ENCODE assay signal across 11 cellular contexts in genomic region chr6:167094820-167095637, GRCh38. TPM values are rescaled to one million over a fixed set of nuclear protein-coding genes. Genes with fewer than 3 reads are reported as not detected.
A peak's percentile ranks its signal among the peaks of the same experiment; 100 is the strongest.
DNase-seq lines count a peak whose midpoint lies in the region; ATAC-seq and TF ChIP-seq lines count a peak whose summit lies in the region.
"Had no signal": no experiment of that assay in that cellular context is flagged by ENCODE, and none has a peak within 500 bp of the region (broad histone marks: within the 10 kb centered on the region; RNA-seq: fewer than 3 reads in every experiment).

No MANE protein-coding gene starts in this region.

- peak overlapping the region; percentile 12; the same call in 1 of the 2 replicates for H3K27ac ChIP-seq in SU-DHL-6 (ENCODE audit: low read depth, low read length)
- peak overlapping the region in 1 of 5 donors; percentile 53 for H3K27ac ChIP-seq in stomach
- H3K27ac ChIP-seq: C4-2B had no signal

- H3K27me3 Mint-ChIP-seq in activated naive CD4-positive, alpha-beta T cell treated with anti-CD3 and anti-CD28 coated beads, Interleukin-2, amount 50 U/mL, for 24 hours: no peaks in the 10 kb centered on the region
- peaks cover 2% of the 10 kb centered on the region for H3K27me3 Mint-ChIP-seq in activated naive CD4-positive, alpha-beta T cell treated with anti-CD3 and anti-CD28 coated beads for 36 hours (ENCODE audit: low read depth)

- H3K36me3 ChIP-seq in SU-DHL-6 (ENCODE audit: low read length) (no peaks in the 10 kb centered on the region), stomach (no peaks in the 10 kb centered on the region)

- DNase-seq in activated naive CD4-positive, alpha-beta T cell treated with anti-CD3 and anti-CD28 coated beads for 36 hours: no peak
- DNase-seq in stromal cell of bone marrow (ENCODE audit: low read depth): peak; percentile 1
- DNase-seq in stomach: no peak
- no peak for DNase-seq in ureter (ENCODE audit: low spot score)
- DNase-seq in Right ventricle myocardium superior: no peak
- DNase-seq: stimulated activated CD4-positive, alpha-beta T cell treated with anti-CD3 and anti-CD28 coated beads, Interleukin-15, amount 100 ng/mL, for 24 hours had no signal

- H3K4me2 ChIP-seq in SU-DHL-6 (ENCODE audit: low read depth, low read length, poor library complexity, severe bottlenecking): peak overlapping the region; percentile 50

- H3K27ac Mint-ChIP-seq in activated naive CD4-positive, alpha-beta T cell treated with anti-CD3 and anti-CD28 coated beads, Interleukin-2, amount 50 U/mL, for 24 hours: no peak overlapping the region
- no peak overlapping the region for H3K27ac Mint-ChIP-seq in activated naive CD4-positive, alpha-beta T cell treated with anti-CD3 and anti-CD28 coated beads for 36 hours

- H3K4me3 Mint-ChIP-seq in activated naive CD4-positive, alpha-beta T cell treated with anti-CD3 and anti-CD28 coated beads, Interleukin-2, amount 50 U/mL, for 24 hours: peak overlapping the region; percentile 62
- H3K4me3 Mint-ChIP-seq in activated naive CD4-positive, alpha-beta T cell treated with anti-CD3 and anti-CD28 coated beads for 36 hours: no peak overlapping the region

- no peak overlapping the region for H2AFZ ChIP-seq in SU-DHL-6 (ENCODE audit: low read depth, low read length, severe bottlenecking)

- TF ChIP-seq EP300 in stomach (IDR thresholded peaks at IDR 0.05): no peak

- 38 to 59% (median 46%) methylated on average over 4 of the region's 4 CpGs for WGBS in stomach, 5 donors

- H3K9me3 Mint-ChIP-seq in activated naive CD4-positive, alpha-beta T cell treated with anti-CD3 and anti-CD28 coated beads, Interleukin-2, amount 50 U/mL, for 24 hours: no peaks in the 10 kb centered on the region
- H3K9me3 Mint-ChIP-seq in activated naive CD4-positive, alpha-beta T cell treated with anti-CD3 and anti-CD28 coated beads for 36 hours: no peaks in the 10 kb centered on the region

- H3K36me3 Mint-ChIP-seq in activated naive CD4-positive, alpha-beta T cell treated with anti-CD3 and anti-CD28 coated beads, Interleukin-2, amount 50 U/mL, for 24 hours: no peaks in the 10 kb centered on the region
- H3K36me3 Mint-ChIP-seq in activated naive CD4-positive, alpha-beta T cell treated with anti-CD3 and anti-CD28 coated beads for 36 hours (ENCODE audit: low read depth): no peaks in the 10 kb centered on the region

- TF ChIP-seq POLR2A in stomach (IDR thresholded peaks at IDR 0.05): no peak

- H4K20me1 ChIP-seq in SU-DHL-6 (ENCODE audit: low read depth, low read length): no peaks in the 10 kb centered on the region

- H3K4me3 ChIP-seq in SU-DHL-6 (ENCODE audit: insufficient read depth, low read length, poor library complexity, severe bottlenecking) (no peak overlapping the region), stomach (peak overlapping the region in 1 of 4 donors; percentile 29)

- H3K79me2 ChIP-seq in SU-DHL-6 (ENCODE audit: insufficient read depth, low read length): no peaks in the 10 kb centered on the region

- H3F3A ChIP-seq in SU-DHL-6 (ENCODE audit: insufficient read depth): peaks cover 36% of the 10 kb centered on the region

- peaks cover 62% of the 10 kb centered on the region for H3K4me1 Mint-ChIP-seq in activated naive CD4-positive, alpha-beta T cell treated with anti-CD3 and anti-CD28 coated beads, Interleukin-2, amount 50 U/mL, for 24 hours
- H3K4me1 Mint-ChIP-seq in activated naive CD4-positive, alpha-beta T cell treated with anti-CD3 and anti-CD28 coated beads for 36 hours (ENCODE audit: low read depth): peaks cover 46% of the 10 kb centered on the region

- peak; percentile 29 for ATAC-seq in HG03060 (IDR thresholded peaks at IDR 0.05; ENCODE audit: low read depth, unreplicated experiment)
- no peak for ATAC-seq in Right ventricle myocardium superior (ENCODE audit: poor library complexity)

- peak overlapping the region; percentile 32 for H3K9ac ChIP-seq in SU-DHL-6 (ENCODE audit: low read length)

- intact Hi-C loops in activated naive CD4-positive, alpha-beta T cell treated with anti-CD3 and anti-CD28 coated beads for 36 hours (cut with micrococcal nuclease): no loop called here
- intact Hi-C loops in stomach (cut with DNase I; ENCODE audit: low total_unique reads) (no loop called here), Right ventricle myocardium superior (cut with DNase I) (no loop called here)

- H3K9me2 ChIP-seq in SU-DHL-6 (replicated peaks; ENCODE audit: insufficient read depth, low read length): no peaks in the 10 kb centered on the region

- TF ChIP-seq CTCF in SU-DHL-6 (IDR thresholded peaks at IDR 0.05; ENCODE audit: insufficient read depth, low read length, poor library complexity, severe bottlenecking) (no peak), stomach (IDR thresholded peaks at IDR 0.05) (no peak)

- no peaks in the 10 kb centered on the region for H3K9me3 ChIP-seq in SU-DHL-6 (ENCODE audit: insufficient read depth, low read length)
- H3K9me3 ChIP-seq in stomach: no peaks in the 10 kb centered on the region

- H3K4me1 ChIP-seq in stomach: peaks cover 0 to 30% (median 0%) of the 10 kb centered on the region in 4 donors

- H3K27me3 ChIP-seq in SU-DHL-6 (ENCODE audit: low read length): no peaks in the 10 kb centered on the region
- no peaks in the 10 kb centered on the region for H3K27me3 ChIP-seq in stomach

- CTCF ChIA-PET in activated naive CD4-positive, alpha-beta T cell treated with anti-CD3 and anti-CD28 coated beads for 36 hours (lab: Charles Lee): interaction anchor here (0.6 to 2.3 kb wide), 4 partner anchors 21 to 105 kb away, joined by 3 to 7 read pairs (median 3); no protein-coding TSS in a partner anchor

RNA-seq across cellular contexts. Expression of gene CCR6, which starts 27.9 kb away (rescaled TPM):
- total RNA-seq in activated naive CD4-positive, alpha-beta T cell treated with anti-CD3 and anti-CD28 coated beads for 36 hours: under 1 TPM; 0.31 to 0.37 TPM
- total RNA-seq in stomach: under 1 TPM in 1 of 5 donors, not detected in 4; 0.92 TPM
- under 1 TPM in 1 of 3 donors, not detected in 2; 0.13 TPM for polyA plus RNA-seq in stomach
- total RNA-seq in ureter: not detected
- total RNA-seq in Right ventricle myocardium superior: not detected
- total RNA-seq: fibroblast of lung had no signal
- polyA plus RNA-seq: fibroblast of lung had no signal
